Comparison of ENCODE assay signal across 8 cellular contexts in the genomic region with DNA sequence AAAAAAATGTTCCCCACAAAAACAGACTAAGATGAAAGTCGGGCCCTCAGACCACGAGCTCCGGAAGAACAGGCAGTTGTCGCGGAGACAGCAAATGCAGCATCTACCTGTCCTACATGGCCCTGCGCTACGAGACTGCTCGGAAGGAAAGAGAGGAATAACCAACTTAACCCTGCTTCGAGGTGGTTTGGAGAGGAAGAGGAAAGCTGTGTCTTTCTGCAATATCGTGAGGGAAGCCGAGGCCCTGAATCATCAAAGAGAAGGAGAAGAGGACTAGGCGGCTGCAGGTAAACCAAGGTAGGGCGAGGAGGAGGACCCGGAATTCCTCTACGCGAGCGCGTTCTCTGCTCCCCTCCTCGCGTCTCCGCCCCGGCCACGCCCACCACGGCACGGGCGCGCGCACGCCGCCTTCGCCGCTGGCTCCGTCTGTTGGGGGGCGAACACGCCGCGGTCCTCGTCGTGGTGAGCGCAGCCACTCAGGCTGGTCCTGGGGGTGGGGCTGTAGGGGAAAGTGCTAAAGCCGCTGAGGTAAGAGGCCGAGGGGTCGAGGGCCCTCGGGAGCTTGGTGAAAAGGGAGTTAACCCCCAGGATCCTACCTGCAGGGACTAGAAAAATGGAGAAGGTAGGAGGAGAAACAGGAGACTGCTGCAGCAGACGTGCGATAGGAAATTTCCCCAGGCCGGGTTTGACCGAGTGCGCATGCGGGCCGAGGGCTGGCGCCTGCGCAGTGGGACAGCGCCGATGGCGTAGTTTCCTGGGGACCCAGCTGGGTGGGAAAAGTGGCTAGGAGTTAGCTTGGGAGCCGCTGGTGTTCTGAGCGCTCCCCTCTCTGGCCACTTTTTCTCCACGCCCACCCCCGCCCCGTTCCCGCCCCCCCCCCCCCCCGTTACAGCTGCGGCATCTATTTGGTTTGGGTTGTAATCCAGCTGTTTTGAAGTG. TPM values are rescaled to one million over a fixed set of nuclear protein-coding genes. Genes with fewer than 3 reads are reported as not detected.
DNase-seq lines count a peak whose midpoint lies in the region; ATAC-seq and TF ChIP-seq lines count a peak whose summit lies in the region.

A gene (plus strand): TSS at position 402 of the 939 bp plus-strand sequence. CDS start 7,903 bp downstream, outside the sequence.
A gene with protein sequence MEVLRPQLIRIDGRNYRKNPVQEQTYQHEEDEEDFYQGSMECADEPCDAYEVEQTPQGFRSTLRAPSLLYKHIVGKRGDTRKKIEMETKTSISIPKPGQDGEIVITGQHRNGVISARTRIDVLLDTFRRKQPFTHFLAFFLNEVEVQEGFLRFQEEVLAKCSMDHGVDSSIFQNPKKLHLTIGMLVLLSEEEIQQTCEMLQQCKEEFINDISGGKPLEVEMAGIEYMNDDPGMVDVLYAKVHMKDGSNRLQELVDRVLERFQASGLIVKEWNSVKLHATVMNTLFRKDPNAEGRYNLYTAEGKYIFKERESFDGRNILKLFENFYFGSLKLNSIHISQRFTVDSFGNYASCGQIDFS (minus strand): TSS at position 666 of the 939 bp plus-strand sequence. CDS start 2,978 bp downstream, outside the sequence.

- H3K4me3 Mint-ChIP-seq in T-helper 2 cell treated with Interferon-gamma antibody and Interleukin-4, amounts not matched to agents 5 μg/mL and 100 μg/mL, for 36 hours, result peak within 1 kb of the TSS; percentile 100

- peak; percentile 96 for TF ChIP-seq POLR2A in GM18505 (IDR thresholded peaks at IDR 0.05; ENCODE audit: borderline replicate concordance, extremely low read depth, insufficient read depth, insufficient read length)

- H3K27ac ChIP-seq in ascending aorta (peak within 1 kb of the TSS; percentile 93 to 95), right cardiac atrium (ENCODE audit: low read length) (peak within 1 kb of the TSS; percentile 95), psoas muscle (peak within 1 kb of the TSS; percentile 97), urinary bladder (ENCODE audit: low read depth) (peak within 1 kb of the TSS; percentile 95)

- under 1% methylated on average over 64 of the region's 64 CpGs for WGBS in right cardiac atrium
- WGBS in psoas muscle, 3 donors, result 0 to 1% (median 1%) methylated on average over 55 to 64 of the region's 64 CpGs
- WGBS in urinary bladder, result under 1% methylated on average over 64 of the region's 64 CpGs

- H3K4me3 ChIP-seq in ascending aorta (peak within 1 kb of the TSS; percentile 64 to 71), right cardiac atrium (ENCODE audit: low read length) (peak within 1 kb of the TSS; percentile 48), psoas muscle (peak within 1 kb of the TSS; percentile 78), urinary bladder (ENCODE audit: low read depth, low read length) (peak within 1 kb of the TSS; percentile 55)

- ATAC-seq in GM18505 (IDR thresholded peaks at IDR 0.05; ENCODE audit: unreplicated experiment) (peak; percentile 80), HG02970 (IDR thresholded peaks at IDR 0.05; ENCODE audit: low FRiP score, unreplicated experiment) (peak; percentile 90), right cardiac atrium (peak; percentile 98 to 99), psoas muscle (peak; percentile 96 to 98 (median 98))

- H3K4me1 ChIP-seq in ascending aorta (peaks cover 5 to 35% of the 10 kb centered on the region in 2 donors), right cardiac atrium (ENCODE audit: control insufficient read depth, insufficient read depth, low read length) (no peaks in the 10 kb centered on the region), psoas muscle (peaks cover 50% of the 10 kb centered on the region), urinary bladder (ENCODE audit: insufficient read depth) (no peaks in the 10 kb centered on the region)

- peak; percentile 56 for DNase-seq in NCI-H2029 (lab: John Stamatoyannopoulos, UW)
- peak; percentile 94 for DNase-seq in T-helper 2 cell treated with Interferon-gamma antibody and Interleukin-4, amounts not matched to agents 5 μg/mL and 100 μg/mL, for 36 hours (ENCODE audit: low spot score)
- DNase-seq in ascending aorta (ENCODE audit: low spot score in 2 of 2), result peak; percentile 66 to 94
- peak; percentile 93 to 97 (median 97) for DNase-seq in right cardiac atrium
- DNase-seq in psoas muscle, result peak; percentile 92 to 96

- intact Hi-C loops in ascending aorta (cut with DNase I) (loop anchor here (1.0 to 5.0 kb wide), 5 partner anchors 39 to 113 kb away; a partner anchor contains a TSS), right cardiac atrium (cut with DNase I) (loop anchor here in 1 of 4 donors (10.0 kb wide), 1 partner anchor 119 kb away; no protein-coding TSS in a partner anchor), psoas muscle (cut with DNase I) (loop anchor here in 1 of 2 donors (5.0 kb wide), 1 partner anchor 116 kb away; no protein-coding TSS in a partner anchor)

- H3K27me3 Mint-ChIP-seq in T-helper 2 cell treated with Interferon-gamma antibody and Interleukin-4, amounts not matched to agents 5 μg/mL and 100 μg/mL, for 36 hours (ENCODE audit: low read depth), result no peaks in the 10 kb centered on the region

- H3K9me3 ChIP-seq in ascending aorta (no peaks in the 10 kb centered on the region), right cardiac atrium (ENCODE audit: control insufficient read depth, low read length) (no peaks in the 10 kb centered on the region), psoas muscle (no peaks in the 10 kb centered on the region)

- H3K36me3 Mint-ChIP-seq in T-helper 2 cell treated with Interferon-gamma antibody and Interleukin-4, amounts not matched to agents 5 μg/mL and 100 μg/mL, for 36 hours (ENCODE audit: low read depth), result peaks cover 28% of the 10 kb centered on the region

- TF ChIP-seq CTCF in ascending aorta (IDR thresholded peaks at IDR 0.05) (no peak), psoas muscle (IDR thresholded peaks at IDR 0.05) (no peak)

- no peaks in the 10 kb centered on the region for H3K9me3 Mint-ChIP-seq in T-helper 2 cell treated with Interferon-gamma antibody and Interleukin-4, amounts not matched to agents 5 μg/mL and 100 μg/mL, for 36 hours

- H3K36me3 ChIP-seq in ascending aorta (peaks cover 3 to 21% of the 10 kb centered on the region in 2 donors), psoas muscle (ENCODE audit: insufficient read depth in 1 of 2, low read depth in 1 of 2) (peaks cover 0 to 29% of the 10 kb centered on the region in 2 donors), urinary bladder (ENCODE audit: insufficient read depth) (no peaks in the 10 kb centered on the region)

- peak within 1 kb of the TSS; percentile 99 for H3K27ac Mint-ChIP-seq in T-helper 2 cell treated with Interferon-gamma antibody and Interleukin-4, amounts not matched to agents 5 μg/mL and 100 μg/mL, for 36 hours

- no peaks in the 10 kb centered on the region for H3K27me3 ChIP-seq in ascending aorta
- H3K27me3 ChIP-seq in right cardiac atrium (ENCODE audit: control insufficient read depth, insufficient read depth), result no peaks in the 10 kb centered on the region
- no peaks in the 10 kb centered on the region for H3K27me3 ChIP-seq in psoas muscle (ENCODE audit: insufficient read depth in 3 of 3, low read length in 2 of 3)

- H3K4me1 Mint-ChIP-seq in T-helper 2 cell treated with Interferon-gamma antibody and Interleukin-4, amounts not matched to agents 5 μg/mL and 100 μg/mL, for 36 hours (ENCODE audit: low read depth), result peaks cover 44% of the 10 kb centered on the region

RNA-seq across cellular contexts. Expression of the first gene that starts in this region (rescaled TPM):
- total RNA-seq in ascending aorta, result 22.8 TPM
- 100 to 1,000 TPM; 190 to 236 (median 223) TPM for total RNA-seq in right cardiac atrium
- 287 TPM for polyA plus RNA-seq in right cardiac atrium
- total RNA-seq in psoas muscle, result 100 to 1,000 TPM in 3 of 4 donors, 10 to 100 TPM in 1; 80.3 to 144 (median 119) TPM
- polyA plus RNA-seq in psoas muscle, result 100 to 1,000 TPM in 2 of 3 donors, 10 to 100 TPM in 1; 60.1 to 184 (median 167) TPM
- 82.4 TPM for total RNA-seq in urinary bladder
- 157 TPM for polyA plus RNA-seq in urinary bladder

RNA-seq across cellular contexts. Expression of the second gene that starts in this region (rescaled TPM):
- total RNA-seq in ascending aorta, result 5.5 TPM
- 10 to 100 TPM; 27.6 to 37.9 (median 32.8) TPM for total RNA-seq in right cardiac atrium
- polyA plus RNA-seq in right cardiac atrium, result 26.0 TPM
- 10 to 100 TPM; 15.3 to 22.4 (median 19.4) TPM for total RNA-seq in psoas muscle
- polyA plus RNA-seq in psoas muscle, result 10 to 100 TPM; 17.9 to 37.0 (median 19.3) TPM
- total RNA-seq in urinary bladder, result 33.5 TPM
- polyA plus RNA-seq in urinary bladder, result 29.7 TPM

Comparison
In these comparisons a context has a peak if more than half of its experiments do, and no peak if none do; other contexts are left out.
1. Peak in every context shown above with its lines: DNase-seq, ATAC-seq, H3K4me3 ChIP-seq and H3K27ac ChIP-seq.